Comparison of ENCODE assay signal across 11 cellular contexts in genomic region chr1:57124768-57125446, GRCh38.
DNase-seq lines count a peak whose midpoint lies in the region; ATAC-seq and TF ChIP-seq lines count a peak whose summit lies in the region.
"Had no signal": no experiment of that assay in that cellular context is flagged by ENCODE, and none has a peak within 500 bp of the region (broad histone marks: within the 10 kb centered on the region; RNA-seq: fewer than 3 reads in every experiment).

No MANE protein-coding gene starts in this region.

- H3K4me2 ChIP-seq in neural cell (ENCODE audit: low read length): no peak overlapping the region

- ATAC-seq in HG02571 (IDR thresholded peaks at IDR 0.05; ENCODE audit: unreplicated experiment): peak; percentile 61
- peak; percentile 36; the same call in 1 of the 2 replicates for ATAC-seq in WTC11
- ATAC-seq in HG03520 (IDR thresholded peaks at IDR 0.05; ENCODE audit: unreplicated experiment): no peak
- ATAC-seq in GM18861 (IDR thresholded peaks at IDR 0.05; ENCODE audit: unreplicated experiment): no peak
- no peak for ATAC-seq in GM21723 (IDR thresholded peaks at IDR 0.05; ENCODE audit: unreplicated experiment)

- no peaks in the 10 kb centered on the region for H3K27me3 ChIP-seq in neural cell (ENCODE audit: insufficient read depth, low read depth, low read length)

- no peaks in the 10 kb centered on the region for H3K9me3 ChIP-seq in neural cell (ENCODE audit: low read length)

- CTCF ChIA-PET in WTC11 (lab: Charles Lee): interaction anchor here (1.3 kb wide), 1 partner anchor 90 kb away, joined by 3 read pairs; no protein-coding TSS in a partner anchor

- H3K9me2 ChIP-seq in neural cell (ENCODE audit: insufficient read depth, low read length): no peaks in the 10 kb centered on the region

- H3K4me3 ChIP-seq in neural cell (ENCODE audit: low read length): no peak overlapping the region

- H3K36me3 Mint-ChIP-seq in WTC11: no peaks in the 10 kb centered on the region
- H3K36me3 Mint-ChIP-seq: IgD-negative memory B cell; natural killer cell treated with Interleukin-12 subunit alpha and Interleukin-12 subunit beta and Interleukin-15 and Interleukin-18, amount 100 ng/mL, for 72 hours had no signal

- peak; percentile 26 for DNase-seq in DMS53 (lab: John Stamatoyannopoulos, UW)
- no peak for DNase-seq in DMS53 treated with DMSO at 0.1 percent for 48 hours (lab: John Stamatoyannopoulos, UW; ENCODE audit: unreplicated experiment)
- DNase-seq in WTC11 (ENCODE audit: low spot score): no peak
- DNase-seq: NCI-H2029 treated with DMSO at 0.1 percent for 48 hours had no signal

- no peak for TF ChIP-seq RAD21 in neural cell (conservative IDR thresholded peaks at IDR 0.05)

- no peaks in the 10 kb centered on the region for H3F3A ChIP-seq in neural cell (ENCODE audit: insufficient read depth, low read length, poor library complexity, severe bottlenecking)

- POLR2A ChIA-PET in WTC11 (lab: Charles Lee): no interaction called here

- TF ChIP-seq EP300 in neural cell (conservative IDR thresholded peaks at IDR 0.05; ENCODE audit: poor library complexity, severe bottlenecking): no peak

- H2AFZ ChIP-seq in neural cell (ENCODE audit: low read depth, low read length): no peak overlapping the region

- no peaks in the 10 kb centered on the region for H3K79me2 ChIP-seq in neural cell (replicated peaks; ENCODE audit: insufficient read depth, low read length)

- peak overlapping the region; percentile 24 for H3K9ac ChIP-seq in neural cell (ENCODE audit: low read length)

- H3K36me3 ChIP-seq in neural cell (ENCODE audit: insufficient read depth, low read length): no peaks in the 10 kb centered on the region

- TF ChIP-seq CTCF in WTC11 (IDR thresholded peaks at IDR 0.05) (no peak), neural cell (IDR thresholded peaks at IDR 0.05; ENCODE audit: poor library complexity, severe bottlenecking) (no peak)

- no peaks in the 10 kb centered on the region for H4K20me1 ChIP-seq in neural cell (ENCODE audit: insufficient read depth)

- peak overlapping the region; percentile 48 for H3K27ac ChIP-seq in neural cell (ENCODE audit: low read length)

- no peaks in the 10 kb centered on the region for H3K9me3 Mint-ChIP-seq in WTC11
- H3K9me3 Mint-ChIP-seq: natural killer cell treated with Interleukin-12 subunit alpha and Interleukin-12 subunit beta and Interleukin-15 and Interleukin-18, amount 100 ng/mL, for 72 hours had no signal

- peaks cover 4% of the 10 kb centered on the region; the same call in 1 of the 2 replicates for H3K4me1 Mint-ChIP-seq in WTC11
- H3K4me1 Mint-ChIP-seq: IgD-negative memory B cell had no signal

- H3K4me3 Mint-ChIP-seq in WTC11: no peak overlapping the region
- H3K4me3 Mint-ChIP-seq: IgD-negative memory B cell; natural killer cell treated with Interleukin-12 subunit alpha and Interleukin-12 subunit beta and Interleukin-15 and Interleukin-18, amount 100 ng/mL, for 72 hours had no signal

- no peaks in the 10 kb centered on the region for H3K27me3 Mint-ChIP-seq in WTC11 (ENCODE audit: low read depth)

- no peak overlapping the region for H3K27ac Mint-ChIP-seq in WTC11
- H3K27ac Mint-ChIP-seq: IgD-negative memory B cell; natural killer cell treated with Interleukin-12 subunit alpha and Interleukin-12 subunit beta and Interleukin-15 and Interleukin-18, amount 100 ng/mL, for 72 hours had no signal

TF ChIP-seq in WTC11, 78 proteins besides CTCF, POLR2A, EP300 and RAD21 (continues in another document):
- TF ChIP-seq EMX1 (CRISPR knock-in tag; IDR thresholded peaks at IDR 0.05) (no peak), ZNF396 (CRISPR knock-in tag; IDR thresholded peaks at IDR 0.05; ENCODE audit: borderline replicate concordance) (no peak), NR2C2 (CRISPR knock-in tag; IDR thresholded peaks at IDR 0.05) (no peak), PRDM15 (CRISPR knock-in tag; IDR thresholded peaks at IDR 0.05) (no peak), ZNF232 (CRISPR knock-in tag; IDR thresholded peaks at IDR 0.05) (no peak), SMAD4 (CRISPR knock-in tag; IDR thresholded peaks at IDR 0.05) (no peak), MAX (CRISPR knock-in tag; IDR thresholded peaks at IDR 0.05) (no peak)
- TF ChIP-seq, protein P1, sequence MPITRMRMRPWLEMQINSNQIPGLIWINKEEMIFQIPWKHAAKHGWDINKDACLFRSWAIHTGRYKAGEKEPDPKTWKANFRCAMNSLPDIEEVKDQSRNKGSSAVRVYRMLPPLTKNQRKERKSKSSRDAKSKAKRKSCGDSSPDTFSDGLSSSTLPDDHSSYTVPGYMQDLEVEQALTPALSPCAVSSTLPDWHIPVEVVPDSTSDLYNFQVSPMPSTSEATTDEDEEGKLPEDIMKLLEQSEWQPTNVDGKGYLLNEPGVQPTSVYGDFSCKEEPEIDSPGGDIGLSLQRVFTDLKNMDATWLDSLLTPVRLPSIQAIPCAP (CRISPR knock-in tag; IDR thresholded peaks at IDR 0.05): no peak

TF ChIP-seq in neural cell, 6 proteins besides CTCF, POLR2A, EP300 and RAD21:
- TF ChIP-seq TAF1 (IDR thresholded peaks at IDR 0.05; ENCODE audit: low read depth): no peak
- peak; percentile 14 for TF ChIP-seq POLR2AphosphoS5 (IDR thresholded peaks at IDR 0.05)

Comparison
In these comparisons a context has a peak if more than half of its experiments do, and no peak if none do; other contexts are left out.
1. ATAC-seq: peak in HG02571 (single experiment) and WTC11 (single experiment); none in HG03520 (single experiment), GM18861 (single experiment) and GM21723 (single experiment).